ENCODE assay signal across 21 cellular contexts in the genomic region with DNA sequence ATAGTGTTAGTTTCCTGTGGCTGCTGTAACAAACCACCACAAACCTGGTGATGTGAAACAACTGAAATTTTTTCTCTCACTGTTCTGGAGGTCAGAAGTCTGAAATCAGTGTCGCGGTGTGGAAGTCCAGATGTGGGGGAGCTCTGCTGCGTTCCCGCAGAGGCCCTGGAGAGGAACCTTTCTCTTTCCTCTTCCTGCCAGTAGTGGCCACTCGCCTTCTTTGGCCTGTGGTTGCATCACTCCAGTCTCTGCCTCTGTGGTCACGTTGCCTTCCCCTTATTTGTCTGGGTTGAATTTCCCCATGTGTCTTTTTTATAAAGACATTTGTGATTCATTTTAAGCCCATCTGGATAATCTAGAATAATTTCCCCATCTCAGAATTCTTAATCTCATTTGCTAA.
A peak's percentile ranks its signal among the peaks of the same experiment; 100 is the strongest.
DNase-seq lines count a peak whose midpoint lies in the region; ATAC-seq and TF ChIP-seq lines count a peak whose summit lies in the region.
"Had no signal": no experiment of that assay in that cellular context is flagged by ENCODE, and none has a peak within 500 bp of the region (broad histone marks: within the 10 kb centered on the region; RNA-seq: fewer than 3 reads in every experiment).

No MANE protein-coding gene starts in this region.

- H3K27ac ChIP-seq in cardiac muscle cell: no peak overlapping the region
- H3K27ac ChIP-seq in mesendoderm (ENCODE audit: low read depth, low read length): no peak overlapping the region
- H3K27ac ChIP-seq: epithelial cell of prostate, gastroesophageal sphincter had no signal

- H4K8ac ChIP-seq in mesendoderm (ENCODE audit: low read depth, low read length): no peak overlapping the region

- H3K56ac ChIP-seq in mesendoderm (ENCODE audit: low read length): no peak overlapping the region

- TF ChIP-seq POLR2A in NB4 (IDR thresholded peaks at IDR 0.05; ENCODE audit: extremely low read depth, insufficient read length): no peak

- DNase-seq in cardiac muscle cell (ENCODE audit: low read depth in 1 of 2, low spot score in 1 of 2) (peak in 1 of 2 donors; percentile 36), Right ventricle myocardium superior (no peak), NB4 (ENCODE audit: low read depth) (peak; percentile 61), UCSD-AML1 (lab: John Stamatoyannopoulos, UW; ENCODE audit: unreplicated experiment) (peak; percentile 8), mesendoderm (peak; percentile 39), A172 (ENCODE audit: low spot score) (no peak), globus pallidus (ENCODE audit: low spot score) (no peak)
- DNase-seq: activated CD4-positive, alpha-beta T cell treated with anti-CD3 and anti-CD28 coated beads, Interleukin-2, amount 10 ng/mL, durations not matched to agents 24 days and 14 days; activated naive CD8-positive, alpha-beta T cell treated with anti-CD3 and anti-CD28 coated beads, Interleukin-2, amount 50 U/mL, for 24 hours; C1 segment of cervical spinal cord; HFFc6; KG1; NCI-H1105; NCI-H2107; nucleus accumbens; retina; SW 1271 had no signal

- H2BK5ac ChIP-seq in mesendoderm (ENCODE audit: low read length): no peak overlapping the region

- H3K4ac ChIP-seq in mesendoderm (ENCODE audit: low read depth, low read length): no peak overlapping the region

- no CpG with 5 or more reads among the region's 6 CpGs for WGBS in mesendoderm (ENCODE audit: extremely low coverage, insufficient coverage, low lambda C conversion rate)

- H2AK5ac ChIP-seq in mesendoderm (ENCODE audit: low read length): no peak overlapping the region

- H3K9ac ChIP-seq in mesendoderm (ENCODE audit: low read length): no peak overlapping the region

- H3K9me3 ChIP-seq in cardiac muscle cell (ENCODE audit: low read depth): no peaks in the 10 kb centered on the region
- H3K9me3 ChIP-seq: gastroesophageal sphincter had no signal

- H2BK120ac ChIP-seq in mesendoderm (ENCODE audit: low read depth, low read length): no peak overlapping the region

- no peak overlapping the region for H3K4me2 ChIP-seq in mesendoderm (ENCODE audit: low read length)

- ATAC-seq in Right ventricle myocardium superior (ENCODE audit: poor library complexity) (no peak), GM21786 (IDR thresholded peaks at IDR 0.05; ENCODE audit: unreplicated experiment) (no peak)
- ATAC-seq: activated naive CD8-positive, alpha-beta T cell treated with anti-CD3 and anti-CD28 coated beads, Interleukin-2, amount 50 U/mL, for 24 hours; gastroesophageal sphincter; Panc1 had no signal

- H3K4me3 ChIP-seq in cardiac muscle cell (no peak overlapping the region), NB4 (ENCODE audit: low read depth, low read length) (no peak overlapping the region), mesendoderm (ENCODE audit: low read length) (no peak overlapping the region)
- H3K4me3 ChIP-seq: gastroesophageal sphincter had no signal

- H3K79me1 ChIP-seq in mesendoderm (ENCODE audit: low read length): no peaks in the 10 kb centered on the region

- H3K36me3 ChIP-seq in cardiac muscle cell (no peaks in the 10 kb centered on the region), mesendoderm (ENCODE audit: control insufficient read depth, insufficient read depth, low read length) (no peaks in the 10 kb centered on the region)
- H3K36me3 ChIP-seq: gastroesophageal sphincter had no signal

- TF ChIP-seq CTCF in cardiac muscle cell (IDR thresholded peaks at IDR 0.05; ENCODE audit: low read depth, low read length) (peak; percentile 4), NB4 (IDR thresholded peaks at IDR 0.05; ENCODE audit: low read depth, low read length) (peak; percentile 44)

- H3K23ac ChIP-seq in mesendoderm (ENCODE audit: low read length): no peak overlapping the region

- no peak overlapping the region for H2BK15ac ChIP-seq in mesendoderm (replicated peaks; ENCODE audit: low read depth)

- intact Hi-C loops in Right ventricle myocardium superior (cut with DNase I): no loop called here

- no peak overlapping the region for H3K18ac ChIP-seq in mesendoderm (ENCODE audit: low read length)

- H3K79me2 ChIP-seq in mesendoderm (ENCODE audit: control insufficient read depth, insufficient read depth, low read length): no peaks in the 10 kb centered on the region

- no peak overlapping the region for H4K5ac ChIP-seq in mesendoderm (ENCODE audit: low read length)

- H3K27me3 ChIP-seq in cardiac muscle cell: no peaks in the 10 kb centered on the region
- H3K27me3 ChIP-seq in mesendoderm (ENCODE audit: insufficient read depth, low read length, poor library complexity): no peaks in the 10 kb centered on the region
- H3K27me3 ChIP-seq: gastroesophageal sphincter had no signal

- H3K4me1 ChIP-seq in cardiac muscle cell (ENCODE audit: low read depth) (no peaks in the 10 kb centered on the region), mesendoderm (ENCODE audit: control insufficient read depth, low read depth, low read length) (no peaks in the 10 kb centered on the region)
- H3K4me1 ChIP-seq: gastroesophageal sphincter had no signal

Comparison
In these comparisons a context has a peak if more than half of its experiments do, and no peak if none do; other contexts are left out.
1. DNase-seq: peak in NB4 (single experiment), UCSD-AML1 (single experiment) and mesendoderm (single experiment); none in Right ventricle myocardium superior (single experiment), A172 (single experiment) and globus pallidus (single experiment).